9 cellular contexts compared by ENCODE assay signal in the genomic region with DNA sequence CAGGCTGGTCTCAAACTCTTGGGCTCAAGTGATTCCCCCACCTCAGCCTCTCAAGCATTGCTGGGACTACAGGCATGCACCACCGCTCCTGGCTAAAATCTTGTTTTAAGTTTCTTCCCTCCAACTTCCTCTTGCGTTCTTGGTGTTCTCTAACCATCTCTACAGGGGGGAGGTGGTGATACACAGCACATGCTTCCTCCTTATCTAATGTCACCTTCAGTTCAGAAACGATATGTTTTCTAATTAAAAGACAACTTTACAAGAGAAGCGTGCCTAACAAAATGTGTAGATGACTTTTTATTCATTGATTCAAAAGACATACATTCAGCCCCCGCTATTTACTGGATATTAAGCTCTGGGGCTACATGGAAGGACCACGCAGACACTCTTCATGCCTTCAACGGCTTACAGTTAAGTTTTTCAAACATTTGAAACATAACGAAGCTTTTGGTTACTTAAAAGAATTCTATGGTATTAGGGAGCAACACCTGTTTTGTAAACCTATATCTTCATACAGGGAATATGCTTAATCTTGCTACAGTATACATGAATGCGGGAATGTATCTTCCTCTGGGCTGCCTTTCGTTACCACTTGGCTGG. TPM values are rescaled to one million over a fixed set of nuclear protein-coding genes. Genes with fewer than 3 reads are reported as not detected.
DNase-seq lines count a peak whose midpoint lies in the region; ATAC-seq and TF ChIP-seq lines count a peak whose summit lies in the region.
"Had no signal": no experiment of that assay in that cellular context is flagged by ENCODE, and none has a peak within 500 bp of the region (broad histone marks: within the 10 kb centered on the region; RNA-seq: fewer than 3 reads in every experiment).

No MANE protein-coding gene starts in this region.

- BruUV-seq in Caco-2 (replicated peaks; lab: Mats Ljungman, UMichigan), result TSS peak; percentile 86

- H3K4me1 Mint-ChIP-seq in Caco-2 (ENCODE audit: low read depth, unreplicated experiment), result peaks cover 17% of the 10 kb centered on the region
- H3K4me1 Mint-ChIP-seq in activated T-cell treated with anti-CD3 and anti-CD28 coated beads, Interleukin-2, amount 50 U/mL, for 72 hours (ENCODE audit: low read depth), result peaks cover 14% of the 10 kb centered on the region

- DNase-seq in Caco-2 (no peak), hepatocyte (ENCODE audit: low spot score) (no peak), NCI-H2196 (lab: John Stamatoyannopoulos, UW; ENCODE audit: unreplicated experiment) (no peak)
- no peak for DNase-seq in activated T-cell treated with anti-CD3 and anti-CD28 coated beads, Interleukin-2, amount 50 U/mL, for 72 hours
- DNase-seq in stimulated activated CD4-positive, alpha-beta T cell treated with anti-CD3 and anti-CD28 coated beads, Interleukin-4, amount 100 ng/mL, for 24 hours, result no peak

- POLR2A ChIA-PET in Caco-2 (lab: Charles Lee), result interaction anchor here (0.6 to 1.9 kb wide), 4 partner anchors 11 to 98 kb away, joined by 3 to 13 read pairs (median 4); no protein-coding TSS in a partner anchor

- H3K9me2 ChIP-seq in hepatocyte (replicated peaks; ENCODE audit: insufficient read depth), result no peaks in the 10 kb centered on the region

- H3K4me2 ChIP-seq in hepatocyte, result peak overlapping the region; percentile 79

- H3K4me3 Mint-ChIP-seq in Caco-2 (ENCODE audit: unreplicated experiment), result peak overlapping the region; percentile 94
- peak overlapping the region; percentile 99 to 100 for H3K4me3 Mint-ChIP-seq in activated T-cell treated with anti-CD3 and anti-CD28 coated beads, Interleukin-2, amount 50 U/mL, for 72 hours

- H3K27me3 Mint-ChIP-seq in Caco-2 (ENCODE audit: insufficient read depth, unreplicated experiment), result no peaks in the 10 kb centered on the region
- H3K27me3 Mint-ChIP-seq in activated T-cell treated with anti-CD3 and anti-CD28 coated beads, Interleukin-2, amount 50 U/mL, for 72 hours (ENCODE audit: low read depth), result no peaks in the 10 kb centered on the region

- peak; percentile 34 for ATAC-seq in GM19452 (IDR thresholded peaks at IDR 0.05; ENCODE audit: unreplicated experiment)
- no peak for ATAC-seq in activated T-cell treated with anti-CD3 and anti-CD28 coated beads, Interleukin-2, amount 50 U/mL, for 72 hours (replicated peaks in 1 of 2)

- peak overlapping the region; percentile 98 for H3K27ac Mint-ChIP-seq in Caco-2 (ENCODE audit: unreplicated experiment)
- H3K27ac Mint-ChIP-seq in activated T-cell treated with anti-CD3 and anti-CD28 coated beads, Interleukin-2, amount 50 U/mL, for 72 hours, result peak overlapping the region; percentile 98

- H3K9me3 ChIP-seq in Caco-2, result no peaks in the 10 kb centered on the region
- H3K9me3 ChIP-seq in HUES48 (ENCODE audit: control insufficient read depth, insufficient read depth, low read length), result no peaks in the 10 kb centered on the region
- H3K9me3 ChIP-seq in hepatocyte (ENCODE audit: low read depth), result no peaks in the 10 kb centered on the region

- CTCF ChIA-PET in Caco-2 (lab: Charles Lee), result interaction anchor here (0.7 to 1.8 kb wide), 4 partner anchors 28 to 146 kb away, joined by 3 to 7 read pairs (median 4); no protein-coding TSS in a partner anchor

- WGBS in hepatocyte (ENCODE audit: low lambda C conversion rate, missing lambda C conversion rate), result 14% methylated on average over 10 of the region's 10 CpGs

- intact Hi-C loops in Caco-2 (cut with micrococcal nuclease; ENCODE audit: unreplicated experiment), result loop anchor here (2.0 kb wide), 3 partner anchors 51 to 97 kb away; partner anchors contain the start of genes DIXDC1, NKAPD1 and PIH1D2

- H3K4me3 ChIP-seq in Caco-2 (ENCODE audit: low read depth, low read length) (peak overlapping the region; percentile 79), HUES48 (ENCODE audit: low read depth, low read length) (peak overlapping the region; percentile 97), hepatocyte (peak overlapping the region; percentile 95), skin epidermis (peak overlapping the region; percentile 56 to 86 (median 77))

- H3K36me3 ChIP-seq in Caco-2 (ENCODE audit: control insufficient read depth, insufficient read depth, low read length), result peaks cover 6% of the 10 kb centered on the region; the same call in 1 of the 2 replicates
- peaks cover 33% of the 10 kb centered on the region for H3K36me3 ChIP-seq in HUES48 (ENCODE audit: control insufficient read depth, insufficient read depth, low read length)
- no peaks in the 10 kb centered on the region for H3K36me3 ChIP-seq in hepatocyte (replicated peaks; ENCODE audit: insufficient read depth, low read depth)

- TF ChIP-seq CTCF in Caco-2 (IDR thresholded peaks at IDR 0.05; ENCODE audit: insufficient read depth in 1 of 2, low read depth in 1 of 2, low read length in 1 of 2, severe bottlenecking in 1 of 2, unreplicated experiment in 1 of 2) (no peak), hepatocyte (IDR thresholded peaks at IDR 0.05; ENCODE audit: poor library complexity) (no peak)

- no peaks in the 10 kb centered on the region; the same call in 1 of the 2 replicates for H3K4me1 ChIP-seq in Caco-2
- no peaks in the 10 kb centered on the region for H3K4me1 ChIP-seq in HUES48 (ENCODE audit: control insufficient read depth, insufficient read depth, low read length)
- H3K4me1 ChIP-seq in hepatocyte (ENCODE audit: insufficient read depth), result no peaks in the 10 kb centered on the region

- H4K20me1 ChIP-seq in hepatocyte (ENCODE audit: insufficient read depth, poor library complexity, severe bottlenecking), result no peaks in the 10 kb centered on the region

- H3K9me3 Mint-ChIP-seq in Caco-2 (ENCODE audit: unreplicated experiment), result no peaks in the 10 kb centered on the region
- no peaks in the 10 kb centered on the region for H3K9me3 Mint-ChIP-seq in activated T-cell treated with anti-CD3 and anti-CD28 coated beads, Interleukin-2, amount 50 U/mL, for 72 hours

- H3K36me3 Mint-ChIP-seq in Caco-2 (ENCODE audit: insufficient read depth, unreplicated experiment), result peaks cover 42% of the 10 kb centered on the region
- H3K36me3 Mint-ChIP-seq in activated T-cell treated with anti-CD3 and anti-CD28 coated beads, Interleukin-2, amount 50 U/mL, for 72 hours (ENCODE audit: insufficient read depth in 2 of 2), result peaks cover 0 to 3% of the 10 kb centered on the region in 2 donors

- no peaks in the 10 kb centered on the region for H3K27me3 ChIP-seq in Caco-2 (replicated peaks; ENCODE audit: control insufficient read depth, insufficient read depth, low read length)
- no peaks in the 10 kb centered on the region for H3K27me3 ChIP-seq in HUES48 (ENCODE audit: control insufficient read depth, insufficient read depth, low read length)
- H3K27me3 ChIP-seq in hepatocyte, result no peaks in the 10 kb centered on the region

- H3K27ac ChIP-seq in HUES48 (ENCODE audit: low read depth, low read length) (peak overlapping the region; percentile 83), hepatocyte (peak overlapping the region; percentile 98), skin epidermis (peak overlapping the region; percentile 66 to 96 (median 90))

- peaks cover 21% of the 10 kb centered on the region for H3K79me2 ChIP-seq in hepatocyte

- peak overlapping the region; percentile 99 for H2AFZ ChIP-seq in hepatocyte

- H3K9ac ChIP-seq in HUES48 (ENCODE audit: low read depth, low read length), result peak overlapping the region; percentile 69; the same call in 1 of the 2 replicates

RNA-seq across cellular contexts. Expression of gene DLAT, which starts 0.9 kb away (rescaled TPM):
- total RNA-seq in Caco-2 (2022) (99.3 and 100.0 TPM in 2 replicates), hepatocyte (40.5 and 42.1 TPM in 2 replicates)
- 10 to 100 TPM; 27.2 to 31.6 TPM for total RNA-seq in activated T-cell treated with anti-CD3 and anti-CD28 coated beads, Interleukin-2, amount 50 U/mL, for 72 hours
- 27.9 and 32.7 TPM in 2 replicates for polyA plus RNA-seq in hepatocyte

RNA-seq across cellular contexts. Expression of gene PIH1D2, which starts 49.5 kb away (rescaled TPM):
- total RNA-seq in Caco-2 (2022), result 2.6 and 2.7 TPM in 2 replicates
- under 1 TPM; 0.36 to 0.39 TPM for total RNA-seq in activated T-cell treated with anti-CD3 and anti-CD28 coated beads, Interleukin-2, amount 50 U/mL, for 72 hours
- total RNA-seq in hepatocyte, result 0.60 and 1.7 TPM in 2 replicates
- polyA plus RNA-seq in hepatocyte, result 2.2 and 3.1 TPM in 2 replicates
- total RNA-seq: T-helper 1 cell treated with Interleukin-12 subunit alpha and Interleukin-12 subunit beta and Interleukin-4 antibody, amounts not matched to agents 30 ng/mL and 1 ng/mL, for 36 hours had no signal

RNA-seq across cellular contexts. Expression of gene NKAPD1, which starts 49.8 kb away (rescaled TPM):
- 36.9 and 37.4 TPM in 2 replicates for total RNA-seq in Caco-2 (2022)
- total RNA-seq in activated T-cell treated with anti-CD3 and anti-CD28 coated beads, Interleukin-2, amount 50 U/mL, for 72 hours, result 10 to 100 TPM; 23.7 to 28.7 TPM
- 21.2 and 24.6 TPM in 2 replicates for total RNA-seq in hepatocyte
- polyA plus RNA-seq in hepatocyte, result 8.8 and 21.5 TPM in 2 replicates
